ENCODE assay signal across 14 cellular contexts in genomic region chr1:47491341-47491753, GRCh38. TPM values are rescaled to one million over a fixed set of nuclear protein-coding genes. Genes with fewer than 3 reads are reported as not detected.
"Had no signal": no experiment of that assay in that cellular context is flagged by ENCODE, and none has a peak within 500 bp of the region (broad histone marks: within the 10 kb centered on the region; RNA-seq: fewer than 3 reads in every experiment).

No MANE protein-coding gene starts in this region.

- H3K27ac Mint-ChIP-seq: activated CD8-positive, alpha-beta T cell treated with anti-CD3 and anti-CD28 coated beads, Interleukin-2, amount 10 ng/mL, durations not matched to agents 7 days and 5 days; activated naive CD8-positive, alpha-beta T cell treated with anti-CD3 and anti-CD28 coated beads, Interleukin-2, amount 50 U/mL, for 24 hours; activated T-helper 1 cell treated with anti-CD3 and anti-CD28 coated beads, Interleukin-12 subunit alpha, Interleukin-12 subunit beta, Interleukin-2, Interleukin-4 antibody, amounts not matched to agents 30 ng/mL and 10 ng/mL and 1 ng/mL, durations not matched to agents 14 hours and 24 hours and 36 hours; naive thymus-derived CD4-positive, alpha-beta T cell had no signal

- DNase-seq: activated CD8-positive, alpha-beta T cell treated with anti-CD3 and anti-CD28 coated beads, Interleukin-2, amount 10 ng/mL, durations not matched to agents 7 days and 5 days; activated naive CD4-positive, alpha-beta T cell treated with Interleukin-2 at 50 U/mL for 16 hours; activated naive CD8-positive, alpha-beta T cell treated with anti-CD3 and anti-CD28 coated beads, Interleukin-2, amount 50 U/mL, for 24 hours; effector CD4-positive, alpha-beta T cell; gastrocnemius medialis; lower lobe of right lung; midbrain; sigmoid colon; stimulated activated CD4-positive, alpha-beta T cell treated with anti-CD3 and anti-CD28 coated beads, Interleukin-2, amount 100 ng/mL, for 48 hours; stimulated activated naive CD8-positive, alpha-beta T cell treated with anti-CD3 and anti-CD28 coated beads, Interleukin-15, Interleukin-2, amounts not matched to agents 100 U/mL and 50 U/mL, for 24 hours had no signal

- H3K36me3 ChIP-seq: cardiac muscle cell, gastrocnemius medialis, lower lobe of right lung, sigmoid colon, upper lobe of left lung had no signal

- H3K27me3 ChIP-seq: gastrocnemius medialis, upper lobe of left lung had no signal

- H3K4me3 Mint-ChIP-seq: activated CD8-positive, alpha-beta T cell treated with anti-CD3 and anti-CD28 coated beads, Interleukin-2, amount 10 ng/mL, durations not matched to agents 7 days and 5 days; activated naive CD8-positive, alpha-beta T cell treated with anti-CD3 and anti-CD28 coated beads, Interleukin-2, amount 50 U/mL, for 24 hours; activated T-helper 1 cell treated with anti-CD3 and anti-CD28 coated beads, Interleukin-12 subunit alpha, Interleukin-12 subunit beta, Interleukin-2, Interleukin-4 antibody, amounts not matched to agents 30 ng/mL and 10 ng/mL and 1 ng/mL, durations not matched to agents 14 hours and 24 hours and 36 hours; naive thymus-derived CD4-positive, alpha-beta T cell had no signal

- H3K27ac ChIP-seq: cardiac muscle cell, gastrocnemius medialis, lower lobe of right lung, sigmoid colon, upper lobe of left lung had no signal

- H3K4me1 Mint-ChIP-seq: activated naive CD8-positive, alpha-beta T cell treated with anti-CD3 and anti-CD28 coated beads, Interleukin-2, amount 50 U/mL, for 24 hours; naive thymus-derived CD4-positive, alpha-beta T cell had no signal

- H3K9me3 ChIP-seq: gastrocnemius medialis, lower lobe of right lung, sigmoid colon, upper lobe of left lung had no signal

- H3K9me3 Mint-ChIP-seq: activated naive CD8-positive, alpha-beta T cell treated with anti-CD3 and anti-CD28 coated beads, Interleukin-2, amount 50 U/mL, for 24 hours; activated T-helper 1 cell treated with anti-CD3 and anti-CD28 coated beads, Interleukin-12 subunit alpha, Interleukin-12 subunit beta, Interleukin-2, Interleukin-4 antibody, amounts not matched to agents 30 ng/mL and 10 ng/mL and 1 ng/mL, durations not matched to agents 14 hours and 24 hours and 36 hours; naive thymus-derived CD4-positive, alpha-beta T cell had no signal

- H3K36me3 Mint-ChIP-seq: naive thymus-derived CD4-positive, alpha-beta T cell had no signal

- H3K4me3 ChIP-seq: cardiac muscle cell, gastrocnemius medialis, lower lobe of right lung, sigmoid colon, upper lobe of left lung had no signal

- H3K4me1 ChIP-seq: gastrocnemius medialis, lower lobe of right lung, sigmoid colon, upper lobe of left lung had no signal

- ATAC-seq: activated CD8-positive, alpha-beta T cell treated with anti-CD3 and anti-CD28 coated beads, Interleukin-2, amount 10 ng/mL, durations not matched to agents 7 days and 5 days; activated naive CD8-positive, alpha-beta T cell treated with anti-CD3 and anti-CD28 coated beads, Interleukin-2, amount 50 U/mL, for 24 hours; gastrocnemius medialis; naive thymus-derived CD4-positive, alpha-beta T cell; stimulated activated naive CD8-positive, alpha-beta T cell treated with anti-CD3 and anti-CD28 coated beads, Interleukin-15, Interleukin-2, amounts not matched to agents 100 U/mL and 50 U/mL, for 24 hours had no signal

RNA-seq across cellular contexts. Expression of gene FOXD2, which starts 53.5 kb away (rescaled TPM):
- total RNA-seq: cardiac muscle cell had no signal
